1 cellular context compared by ENCODE assay signal in the genomic region with DNA sequence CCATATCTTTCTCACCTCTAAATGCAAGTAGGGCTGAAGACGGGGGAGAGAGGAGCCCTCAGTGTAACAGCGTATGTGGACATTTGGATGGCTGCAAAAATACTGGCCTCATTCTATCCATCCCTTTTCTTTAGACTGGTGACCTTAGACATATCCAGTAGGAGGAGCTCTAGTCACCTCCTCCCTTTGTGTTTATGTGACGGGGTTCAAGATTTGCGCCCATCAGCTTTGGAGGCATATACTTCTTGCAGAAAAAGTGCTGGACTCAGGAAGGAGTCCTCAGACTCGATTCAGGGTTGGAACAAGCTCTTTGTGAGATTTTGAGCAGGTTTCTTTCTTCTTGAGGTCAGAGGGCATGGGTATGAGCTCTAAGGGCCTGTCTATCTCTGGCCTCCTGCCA.
TF ChIP-seq lines count a peak whose summit lies in the region.

No MANE protein-coding gene starts in this region.

TF ChIP-seq in WTC11, 78 proteins besides CTCF, POLR2A, EP300 and RAD21 (continued from another document):
- TF ChIP-seq, protein P1, sequence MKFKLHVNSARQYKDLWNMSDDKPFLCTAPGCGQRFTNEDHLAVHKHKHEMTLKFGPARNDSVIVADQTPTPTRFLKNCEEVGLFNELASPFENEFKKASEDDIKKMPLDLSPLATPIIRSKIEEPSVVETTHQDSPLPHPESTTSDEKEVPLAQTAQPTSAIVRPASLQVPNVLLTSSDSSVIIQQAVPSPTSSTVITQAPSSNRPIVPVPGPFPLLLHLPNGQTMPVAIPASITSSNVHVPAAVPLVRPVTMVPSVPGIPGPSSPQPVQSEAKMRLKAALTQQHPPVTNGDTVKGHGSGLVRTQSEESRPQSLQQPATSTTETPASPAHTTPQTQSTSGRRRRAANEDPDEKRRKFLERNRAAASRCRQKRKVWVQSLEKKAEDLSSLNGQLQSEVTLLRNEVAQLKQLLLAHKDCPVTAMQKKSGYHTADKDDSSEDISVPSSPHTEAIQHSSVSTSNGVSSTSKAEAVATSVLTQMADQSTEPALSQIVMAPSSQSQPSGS (CRISPR knock-in tag; IDR thresholded peaks at IDR 0.05; ENCODE audit: borderline replicate concordance, low read depth): no peak
- TF ChIP-seq, protein P2, sequence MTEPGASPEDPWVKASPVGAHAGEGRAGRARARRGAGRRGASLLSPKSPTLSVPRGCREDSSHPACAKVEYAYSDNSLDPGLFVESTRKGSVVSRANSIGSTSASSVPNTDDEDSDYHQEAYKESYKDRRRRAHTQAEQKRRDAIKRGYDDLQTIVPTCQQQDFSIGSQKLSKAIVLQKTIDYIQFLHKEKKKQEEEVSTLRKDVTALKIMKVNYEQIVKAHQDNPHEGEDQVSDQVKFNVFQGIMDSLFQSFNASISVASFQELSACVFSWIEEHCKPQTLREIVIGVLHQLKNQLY (CRISPR knock-in tag; IDR thresholded peaks at IDR 0.05): no peak
- TF ChIP-seq CREM (CRISPR knock-in tag; IDR thresholded peaks at IDR 0.05): no peak
- no peak for TF ChIP-seq ZNF396 (CRISPR knock-in tag; IDR thresholded peaks at IDR 0.05; ENCODE audit: borderline replicate concordance)
- TF ChIP-seq ETV6 (CRISPR knock-in tag; IDR thresholded peaks at IDR 0.05): no peak
- no peak for TF ChIP-seq ZNF138 (CRISPR knock-in tag; conservative IDR thresholded peaks at IDR 0.05)
